Comparison of ENCODE assay signal across 28 cellular contexts in the genomic region with DNA sequence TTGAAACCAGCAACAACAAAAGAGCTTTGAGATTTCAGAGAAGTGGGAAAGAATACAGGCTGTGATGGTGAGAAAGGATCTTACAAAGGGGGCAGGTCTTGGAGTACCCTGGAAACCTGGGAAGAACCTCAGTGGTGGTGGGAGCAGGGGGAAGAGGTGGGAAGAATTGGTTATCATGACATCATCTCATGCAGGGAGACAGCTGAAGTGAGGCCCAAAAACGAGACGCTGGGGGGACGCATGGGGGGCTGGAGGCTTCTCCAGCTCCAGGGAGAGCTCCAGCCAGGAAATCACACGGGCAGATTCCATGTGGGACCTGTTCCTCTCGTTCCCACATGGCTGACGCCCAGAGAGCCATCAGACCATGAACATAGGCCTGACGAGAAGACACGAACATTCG.
"Had no signal": no experiment of that assay in that cellular context is flagged by ENCODE, and none has a peak within 500 bp of the region (broad histone marks: within the 10 kb centered on the region; RNA-seq: fewer than 3 reads in every experiment).

No MANE protein-coding gene starts in this region.

- ATAC-seq: activated naive CD8-positive, alpha-beta T cell treated with anti-CD3 and anti-CD28 coated beads, Interleukin-2, amount 50 U/mL, for 24 hours; body of pancreas; foreskin keratinocyte; gastrocnemius medialis; heart left ventricle; T-helper 17 cell; WTC11 had no signal

- H3K27ac ChIP-seq: adrenal gland, body of pancreas, colonic mucosa, esophagus muscularis mucosa, foreskin keratinocyte, gastrocnemius medialis, heart left ventricle had no signal

- DNase-seq: activated CD4-positive, alpha-beta memory T cell treated with anti-CD3 and anti-CD28 coated beads, Interleukin-2, amount 10 ng/mL, durations not matched to agents 7 days and 5 days; activated CD4-positive, alpha-beta T cell treated with anti-CD3 and anti-CD28 coated beads for 1 hour; activated CD4-positive, alpha-beta T cell treated with anti-CD3 and anti-CD28 coated beads for 4 hours; activated CD4-positive, alpha-beta T cell treated with anti-CD3 and anti-CD28 coated beads, Interleukin-2, amount 10 ng/mL, durations not matched to agents 7 days and 5 days; activated CD4-positive, alpha-beta T cell treated with anti-CD3 and anti-CD28 coated beads, Interleukin-2, amount 50 U/mL, for 4 hours; activated effector memory CD4-positive, alpha-beta T cell treated with anti-CD3 and anti-CD28 coated beads, Interleukin-2, amount 50 U/mL, for 16 hours; activated naive CD4-positive, alpha-beta T cell treated with anti-CD3 and anti-CD28 coated beads for 36 hours; activated naive CD8-positive, alpha-beta T cell treated with anti-CD3 and anti-CD28 coated beads for 36 hours; activated naive CD8-positive, alpha-beta T cell treated with anti-CD3 and anti-CD28 coated beads, Interleukin-2, amount 50 U/mL, for 24 hours; activated T-cell treated with anti-CD3 and anti-CD28 coated beads, Interleukin-2, amount 50 U/mL, for 1 hour; activated T-cell treated with anti-CD3 and anti-CD28 coated beads, Interleukin-2, amount 50 U/mL, for 48 hours; adrenal gland; amygdala; aorta; body of pancreas; central memory CD4-positive, alpha-beta T cell; cerebellar nuclear complex; colonic mucosa; effector CD8-positive, alpha-beta T cell; foreskin keratinocyte; gastrocnemius medialis; glutamatergic neuron; heart left ventricle; T-helper 1 cell; T-helper 17 cell; T1000 had no signal
